Comparison of ENCODE assay signal across 8 cellular contexts in the genomic region with DNA sequence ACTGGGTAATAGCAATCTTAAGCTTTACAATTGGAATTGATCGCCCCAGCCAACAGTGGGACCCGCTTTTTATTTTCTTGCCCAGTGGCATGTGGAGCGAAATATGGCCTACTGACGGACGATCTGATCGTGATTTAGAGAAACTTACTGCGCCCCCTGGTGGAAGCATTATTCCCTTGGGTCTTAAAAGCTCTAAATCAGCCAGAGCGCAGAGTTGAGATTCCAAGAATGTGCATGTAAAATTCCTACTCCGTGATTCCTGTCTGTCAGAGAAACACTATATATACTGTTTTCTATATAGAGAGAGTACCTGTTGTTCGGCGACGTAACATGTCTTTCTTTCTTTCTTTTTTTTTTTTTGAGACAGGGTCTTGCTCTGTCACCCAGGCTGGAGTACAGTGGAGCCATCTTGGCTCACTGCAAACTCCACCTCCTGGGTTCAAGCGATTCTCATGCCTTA. TPM values are rescaled to one million over a fixed set of nuclear protein-coding genes. Genes with fewer than 3 reads are reported as not detected.
DNase-seq lines count a peak whose midpoint lies in the region; ATAC-seq and TF ChIP-seq lines count a peak whose summit lies in the region.

No MANE protein-coding gene starts in this region.

- H3K23ac ChIP-seq in trophoblast cell (ENCODE audit: low read length) = no peak overlapping the region

- in situ Hi-C loops in transverse colon (cut with MboI; ENCODE audit: low pct_ligation_motif_present in 1 of 4, low pct_unique_long_range_greater_than_20kb in 1 of 4, low sequenced_read_pairs in 3 of 4) = loop anchor here in 3 of 4 donors (5.0 to 10.0 kb wide), 2 partner anchors 55 to 58 kb away; no protein-coding TSS in a partner anchor

- H2AFZ ChIP-seq in DND-41 (ENCODE audit: low read depth, low read length) (peak overlapping the region; percentile 63; the same call in 1 of the 2 replicates), trophoblast cell (ENCODE audit: insufficient read depth, low read length, poor library complexity) (no peak overlapping the region)

- intact Hi-C loops in transverse colon (cut with DNase I; ENCODE audit: low total_unique reads) = no loop called here

- no peak overlapping the region for H2BK5ac ChIP-seq in trophoblast cell (ENCODE audit: low read depth, low read length, poor library complexity)

- no peaks in the 10 kb centered on the region for H3K9me3 ChIP-seq in DND-41 (ENCODE audit: insufficient read depth, low read length, severe bottlenecking)
- H3K9me3 ChIP-seq in SJSA1 (replicated peaks) = no peaks in the 10 kb centered on the region
- no peaks in the 10 kb centered on the region for H3K9me3 ChIP-seq in trophoblast cell (ENCODE audit: insufficient read depth, low read depth, low read length)
- H3K9me3 ChIP-seq in transverse colon = no peaks in the 10 kb centered on the region

- H3K4me3 ChIP-seq in DND-41 (ENCODE audit: low read depth in 1 of 2, low read length in 2 of 2) (no peak overlapping the region), SJSA1 (no peak overlapping the region), trophoblast cell (ENCODE audit: low read depth, low read length) (no peak overlapping the region), transverse colon (no peak overlapping the region)

- no peak for TF ChIP-seq POLR2A in transverse colon (IDR thresholded peaks at IDR 0.05)

- H3K14ac ChIP-seq in trophoblast cell (ENCODE audit: low read length) = no peak overlapping the region

- TF ChIP-seq CTCF in DND-41 (IDR thresholded peaks at IDR 0.05; ENCODE audit: borderline replicate concordance, extremely low read depth, low read length, poor library complexity, severe bottlenecking) (peak; percentile 82), transverse colon (IDR thresholded peaks at IDR 0.05) (peak; percentile 78 to 94 (median 85))

- H4K8ac ChIP-seq in trophoblast cell (ENCODE audit: low read depth, low read length) = peak overlapping the region; percentile 67

- no peak overlapping the region for H3K4ac ChIP-seq in trophoblast cell (ENCODE audit: low read depth, low read length)

- peaks cover 14% of the 10 kb centered on the region for H3K4me1 ChIP-seq in DND-41 (ENCODE audit: insufficient read depth, low read length)
- H3K4me1 ChIP-seq in SJSA1 (replicated peaks) = peaks cover 5% of the 10 kb centered on the region
- peaks cover 0 to 3% of the 10 kb centered on the region in 2 experiments for H3K4me1 ChIP-seq in trophoblast cell (ENCODE audit: control insufficient read depth in 1 of 2, insufficient read depth in 2 of 2, low read length in 2 of 2)
- peaks cover 6 to 25% (median 16%) of the 10 kb centered on the region in 4 donors for H3K4me1 ChIP-seq in transverse colon

- H3K27ac ChIP-seq in DND-41 (ENCODE audit: low read length) (no peak overlapping the region), SJSA1 (no peak overlapping the region), trophoblast cell (ENCODE audit: low read depth, low read length) (no peak overlapping the region), transverse colon (peak overlapping the region in 1 of 4 donors; percentile 38)

- H3K27me3 ChIP-seq in DND-41 (ENCODE audit: insufficient read depth, low read length, poor library complexity) (no peaks in the 10 kb centered on the region), SJSA1 (replicated peaks) (no peaks in the 10 kb centered on the region), trophoblast cell (ENCODE audit: insufficient read depth, low read length) (no peaks in the 10 kb centered on the region), transverse colon (no peaks in the 10 kb centered on the region)

- peaks cover 8% of the 10 kb centered on the region for H3K79me1 ChIP-seq in trophoblast cell (ENCODE audit: low read length)

- DNase-seq in DND-41 (peak; percentile 82), NAMALWA (ENCODE audit: low spot score) (peak; percentile 95), SJSA1 (ENCODE audit: low read depth in 1 of 2, low spot score in 2 of 2) (peak; percentile 85 to 95), glomerular visceral epithelial cell (ENCODE audit: extremely low spot score) (peak; percentile 85), trophoblast cell (peak; percentile 93 to 100), transverse colon (peak; percentile 93)
- peak; percentile 82 for DNase-seq in activated naive CD4-positive, alpha-beta T cell treated with Interleukin-2 at 50 U/mL for 16 hours

- H2BK12ac ChIP-seq in trophoblast cell (ENCODE audit: low read length) = no peak overlapping the region

- WGBS in trophoblast cell (ENCODE audit: extremely low coverage, insufficient coverage, insufficient read length) = no CpG with 5 or more reads among the region's 13 CpGs
- 7 to 8% methylated on average over 10 to 13 of the region's 13 CpGs for WGBS in transverse colon (ENCODE audit: low coverage in 1 of 2), 2 donors

- H3K9ac ChIP-seq in DND-41 (ENCODE audit: low read depth, low read length) = no peak overlapping the region
- H3K9ac ChIP-seq in trophoblast cell (ENCODE audit: low read length) = no peak overlapping the region

- no peak overlapping the region for H2AK5ac ChIP-seq in trophoblast cell (ENCODE audit: low read length)

- H4K91ac ChIP-seq in trophoblast cell (ENCODE audit: low read depth, low read length) = no peak overlapping the region

- H3K4me2 ChIP-seq in DND-41 (ENCODE audit: insufficient read depth, low read length) = no peak overlapping the region
- no peak overlapping the region for H3K4me2 ChIP-seq in trophoblast cell (ENCODE audit: low read length)

- H2BK120ac ChIP-seq in trophoblast cell (ENCODE audit: insufficient read depth, low read length, poor library complexity) = no peak overlapping the region

- 0 out of 3 replicates have a peak, but pooled peaks have one; percentile 31 for ATAC-seq in DND-41 (ENCODE audit: insufficient read depth, low read depth)
- no peak for ATAC-seq in HG03159 (IDR thresholded peaks at IDR 0.05; ENCODE audit: unreplicated experiment)

- H4K12ac ChIP-seq in trophoblast cell (ENCODE audit: low read depth, low read length) = no peak overlapping the region

- no peak overlapping the region for H3K18ac ChIP-seq in trophoblast cell (ENCODE audit: low read length)

- no peak for TF ChIP-seq EP300 in transverse colon (IDR thresholded peaks at IDR 0.05; ENCODE audit: low read depth)

- H3K79me2 ChIP-seq in DND-41 (ENCODE audit: insufficient read depth, low read length) = peaks cover 13% of the 10 kb centered on the region
- peaks cover 8% of the 10 kb centered on the region for H3K79me2 ChIP-seq in trophoblast cell (ENCODE audit: control insufficient read depth, insufficient read depth, low read length, poor library complexity)

- H3K36me3 ChIP-seq in DND-41 (ENCODE audit: insufficient read depth, low read length) (no peaks in the 10 kb centered on the region; the same call in 1 of the 2 replicates), SJSA1 (peaks cover 4% of the 10 kb centered on the region), trophoblast cell (ENCODE audit: control insufficient read depth in 1 of 2, insufficient read depth in 2 of 2, low read length in 2 of 2) (no peaks in the 10 kb centered on the region), transverse colon (no peaks in the 10 kb centered on the region)

- H4K20me1 ChIP-seq in DND-41 (ENCODE audit: insufficient read depth, low read length) = no peaks in the 10 kb centered on the region

RNA-seq across cellular contexts. Expression of gene DPF2, which starts 3.7 kb away (rescaled TPM):
- total RNA-seq in SJSA1 (2014; rRNA removed; shearing (Covaris generic)) = 87.6 and 105 TPM in 2 replicates
- polyA plus RNA-seq in trophoblast cell (2013) = 64.3 and 69.7 TPM in 2 replicates
- total RNA-seq in transverse colon = 10 to 100 TPM; 29.1 to 50.9 (median 37.6) TPM

RNA-seq across cellular contexts. Expression of gene CDC42EP2, which starts 15.3 kb away (rescaled TPM):
- 10.5 and 16.6 TPM in 2 replicates for total RNA-seq in SJSA1 (2014; rRNA removed; shearing (Covaris generic))
- polyA plus RNA-seq in trophoblast cell (2013) = 7.2 and 7.7 TPM in 2 replicates
- 10 to 100 TPM in 3 of 4 donors, 1 to 10 TPM in 1; 9.1 to 22.7 (median 14.5) TPM for total RNA-seq in transverse colon

RNA-seq across cellular contexts. Expression of gene TIGD3, which starts 24.6 kb away (rescaled TPM):
- 0.25 TPM in 1 of 2 replicates, not detected in the other for total RNA-seq in SJSA1 (2014; rRNA removed; shearing (Covaris generic))
- 2.1 and 2.3 TPM in 2 replicates for polyA plus RNA-seq in trophoblast cell (2013)
- 1 to 10 TPM in 1 of 4 donors, under 1 TPM in 2, not detected in 1; 0.48 to 3.0 (median 0.75) TPM for total RNA-seq in transverse colon

RNA-seq across cellular contexts. Expression of gene SLC25A45, which starts 52.5 kb away (rescaled TPM):
- total RNA-seq in SJSA1 (2014; rRNA removed; shearing (Covaris generic)) = 3.1 and 5.3 TPM in 2 replicates
- 0.93 and 1.1 TPM in 2 replicates for polyA plus RNA-seq in trophoblast cell (2013)
- 1 to 10 TPM; 2.2 to 5.6 (median 5.2) TPM for total RNA-seq in transverse colon

RNA-seq across cellular contexts. Expression of gene FRMD8, which starts 56.5 kb away (rescaled TPM):
- 90.2 and 125 TPM in 2 replicates for total RNA-seq in SJSA1 (2014; rRNA removed; shearing (Covaris generic))
- polyA plus RNA-seq in trophoblast cell (2013) = 21.2 and 22.9 TPM in 2 replicates
- total RNA-seq in transverse colon = 100 to 1,000 TPM in 3 of 4 donors, 10 to 100 TPM in 1; 64.3 to 164 (median 128) TPM
